In genomic region chr4:180134116-180134866, GRCh38 we compare ENCODE assay signal across 8 cellular contexts.
DNase-seq lines count a peak whose midpoint lies in the region; ATAC-seq and TF ChIP-seq lines count a peak whose summit lies in the region.
"Had no signal": no experiment of that assay in that cellular context is flagged by ENCODE, and none has a peak within 500 bp of the region (broad histone marks: within the 10 kb centered on the region; RNA-seq: fewer than 3 reads in every experiment).

No MANE protein-coding gene starts in this region.

- peak overlapping the region; percentile 7 to 38 (median 16) for H3K4me3 ChIP-seq in gastrocnemius medialis

- no peaks in the 10 kb centered on the region for H3K9me3 Mint-ChIP-seq in dendritic cell treated with granulocyte-macrophage colony-stimulating factor and Interleukin-4, amounts not matched to agents 40 ng/mL and 50 ng/mL, for 4 days

- peak; percentile 4 for DNase-seq in LoVo (ENCODE audit: low spot score)
- DNase-seq in gastrocnemius medialis = peak in 1 of 2 donors; percentile 11
- DNase-seq in cerebellar nuclear complex (lab: John Stamatoyannopoulos, UW) = no peak
- DNase-seq in activated CD8-positive, alpha-beta memory T cell treated with anti-CD3 and anti-CD28 coated beads, Interleukin-2, amount 50 U/mL, for 4 hours = no peak
- no peak for DNase-seq in activated CD4-positive, alpha-beta T cell treated with anti-CD3 and anti-CD28 coated beads for 1 hour
- DNase-seq: T-helper 9 cell had no signal

- no peaks in the 10 kb centered on the region for H3K36me3 ChIP-seq in gastrocnemius medialis

- no peak for TF ChIP-seq POLR2A in gastrocnemius medialis (IDR thresholded peaks at IDR 0.05)

- no peak overlapping the region for H3K27ac ChIP-seq in gastrocnemius medialis

- in situ Hi-C loops in gastrocnemius medialis (cut with MboI; ENCODE audit: low sequenced_read_pairs in 4 of 4) = no loop called here

- H3K27me3 ChIP-seq in gastrocnemius medialis = no peaks in the 10 kb centered on the region

- peak overlapping the region; percentile 9 for H3K4me3 Mint-ChIP-seq in dendritic cell treated with granulocyte-macrophage colony-stimulating factor and Interleukin-4, amounts not matched to agents 40 ng/mL and 50 ng/mL, for 4 days

- no peaks in the 10 kb centered on the region for H3K27me3 Mint-ChIP-seq in dendritic cell treated with granulocyte-macrophage colony-stimulating factor and Interleukin-4, amounts not matched to agents 40 ng/mL and 50 ng/mL, for 4 days

- H3K4me1 ChIP-seq in gastrocnemius medialis = no peaks in the 10 kb centered on the region

- no peak for TF ChIP-seq CTCF in gastrocnemius medialis (IDR thresholded peaks at IDR 0.05 in 4 of 5, conservative IDR thresholded peaks at IDR 0.05 in 1 of 5)

- ATAC-seq in GM19463 (IDR thresholded peaks at IDR 0.05; ENCODE audit: unreplicated experiment) (peak; percentile 60), gastrocnemius medialis (peak; percentile 36 to 87)

- intact Hi-C loops in dendritic cell treated with granulocyte-macrophage colony-stimulating factor and Interleukin-4, amounts not matched to agents 40 ng/mL and 50 ng/mL, for 4 days (cut with micrococcal nuclease) = no loop called here
- intact Hi-C loops in gastrocnemius medialis (cut with DNase I; ENCODE audit: low total_unique reads) = no loop called here

- H3K4me1 Mint-ChIP-seq in dendritic cell treated with granulocyte-macrophage colony-stimulating factor and Interleukin-4, amounts not matched to agents 40 ng/mL and 50 ng/mL, for 4 days (ENCODE audit: low read depth) = no peaks in the 10 kb centered on the region

- H3K27ac Mint-ChIP-seq in dendritic cell treated with granulocyte-macrophage colony-stimulating factor and Interleukin-4, amounts not matched to agents 40 ng/mL and 50 ng/mL, for 4 days = no peak overlapping the region

- no peaks in the 10 kb centered on the region for H3K36me3 Mint-ChIP-seq in dendritic cell treated with granulocyte-macrophage colony-stimulating factor and Interleukin-4, amounts not matched to agents 40 ng/mL and 50 ng/mL, for 4 days (ENCODE audit: low read depth)

- no peaks in the 10 kb centered on the region for H3K9me3 ChIP-seq in gastrocnemius medialis
